16 cellular contexts compared by ENCODE assay signal in the genomic region with DNA sequence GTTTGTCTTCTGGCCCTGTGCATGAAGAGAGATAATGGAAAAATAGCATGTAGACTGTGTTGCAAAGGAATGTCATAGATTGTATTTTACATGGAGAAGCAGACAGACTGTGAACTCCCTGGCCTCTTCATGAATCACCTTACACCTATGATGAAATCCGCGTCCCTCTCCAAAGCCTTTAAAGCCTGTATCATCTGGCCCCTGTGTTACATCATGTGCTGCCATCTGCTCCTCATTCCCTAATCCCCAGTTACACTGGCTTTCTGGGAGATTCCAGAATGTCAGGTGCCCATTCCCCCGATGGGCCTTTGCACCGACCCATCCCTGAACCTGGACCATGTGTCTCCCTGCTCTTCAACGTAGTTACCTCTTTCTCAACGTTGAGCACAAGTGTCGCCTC.
DNase-seq lines count a peak whose midpoint lies in the region; ATAC-seq and TF ChIP-seq lines count a peak whose summit lies in the region.
"Had no signal": no experiment of that assay in that cellular context is flagged by ENCODE, and none has a peak within 500 bp of the region (broad histone marks: within the 10 kb centered on the region; RNA-seq: fewer than 3 reads in every experiment).

No MANE protein-coding gene starts in this region.

- H3K36me3 ChIP-seq in osteoblast (ENCODE audit: insufficient read depth, low read length) (no peaks in the 10 kb centered on the region), PC-3 (ENCODE audit: low read depth, low read length) (no peaks in the 10 kb centered on the region), MM.1S (replicated peaks; ENCODE audit: insufficient read depth, low read length) (no peaks in the 10 kb centered on the region)
- H3K36me3 ChIP-seq: tibial nerve had no signal

- H3K4me2 ChIP-seq in osteoblast (ENCODE audit: insufficient read depth, low read length) (no peak overlapping the region), PC-3 (ENCODE audit: low read length) (no peak overlapping the region), MM.1S (ENCODE audit: low read depth, low read length) (no peak overlapping the region)

- no TSS peak for BruUV-seq in PC-3 (replicated peaks; lab: Mats Ljungman, UMichigan)

- intact Hi-C loops in posterior vena cava (cut with DNase I) (no loop called here), PC-3 (cut with micrococcal nuclease) (no loop called here)

- H4K20me1 ChIP-seq in osteoblast (ENCODE audit: insufficient read depth, low read length) (no peaks in the 10 kb centered on the region), PC-3 (ENCODE audit: low read length) (no peaks in the 10 kb centered on the region), MM.1S (ENCODE audit: insufficient read depth, low read length) (no peaks in the 10 kb centered on the region)

- H3F3A ChIP-seq in PC-3 (ENCODE audit: low read length, unreplicated experiment) (no peaks in the 10 kb centered on the region), MM.1S (ENCODE audit: insufficient read depth, low read length) (no peaks in the 10 kb centered on the region)

- H3K9me3 ChIP-seq in osteoblast (ENCODE audit: low read depth, low read length) = no peaks in the 10 kb centered on the region
- H3K9me3 ChIP-seq in PC-3 (ENCODE audit: low read length) = no peaks in the 10 kb centered on the region
- H3K9me3 ChIP-seq in MM.1S (replicated peaks; ENCODE audit: insufficient read depth, low read length) = no peaks in the 10 kb centered on the region
- H3K9me3 ChIP-seq: tibial nerve had no signal

- peaks cover 37% of the 10 kb centered on the region for H3K4me1 ChIP-seq in osteoblast (ENCODE audit: insufficient read depth, low read length)
- H3K4me1 ChIP-seq in PC-3 (ENCODE audit: insufficient read depth, low read length) = peaks cover 20% of the 10 kb centered on the region
- H3K4me1 ChIP-seq in MM.1S (ENCODE audit: low read length) = no peaks in the 10 kb centered on the region

- no peak for ATAC-seq in PC-3
- ATAC-seq: natural killer cell treated with Interleukin-12 subunit alpha and Interleukin-12 subunit beta and Interleukin-15 and Interleukin-18, amount 100 ng/mL, for 72 hours; stimulated activated naive B cell treated with anti-CD40 and anti-IgM and Interleukin-4, amounts not matched to agents 10 μg/mL and 1 μg/mL and 100 μg/mL, for 72 hours had no signal

- POLR2A ChIA-PET in PC-3 (lab: Charles Lee; ENCODE audit: unreplicated experiment) = no interaction called here

- H2AFZ ChIP-seq in osteoblast (ENCODE audit: low read length) (peak overlapping the region; percentile 3), PC-3 (ENCODE audit: low read length) (no peak overlapping the region), MM.1S (ENCODE audit: low read length) (no peak overlapping the region)

- no peaks in the 10 kb centered on the region for H3K79me2 ChIP-seq in osteoblast (ENCODE audit: insufficient read depth, low read length)
- H3K79me2 ChIP-seq in PC-3 (ENCODE audit: low read length) = no peaks in the 10 kb centered on the region
- no peaks in the 10 kb centered on the region for H3K79me2 ChIP-seq in MM.1S (ENCODE audit: low read length)

- H3K27me3 ChIP-seq in osteoblast (ENCODE audit: insufficient read depth, low read length) (no peaks in the 10 kb centered on the region), PC-3 (ENCODE audit: low read length) (no peaks in the 10 kb centered on the region), MM.1S (replicated peaks; ENCODE audit: insufficient read depth, low read length) (no peaks in the 10 kb centered on the region)
- H3K27me3 ChIP-seq: tibial nerve had no signal

- no peaks in the 10 kb centered on the region for H3K9me2 ChIP-seq in PC-3 (replicated peaks; ENCODE audit: low read length)
- no peaks in the 10 kb centered on the region for H3K9me2 ChIP-seq in MM.1S (replicated peaks; ENCODE audit: insufficient read depth, low read length)

- H3K27ac ChIP-seq in osteoblast (ENCODE audit: low read depth, low read length) (peak overlapping the region; percentile 27), PC-3 (ENCODE audit: low read length) (no peak overlapping the region), MM.1S (ENCODE audit: low read length) (no peak overlapping the region)

- DNase-seq in AG10803 (ENCODE audit: low read depth) (peak; percentile 21), NCI-H524 treated with DMSO at 0.1 percent for 48 hours (lab: John Stamatoyannopoulos, UW) (peak; percentile 95), fibroblast of mammary gland (ENCODE audit: low read depth) (peak; percentile 90), osteoblast (ENCODE audit: insufficient read length, low spot score, missing footprints) (no peak), posterior vena cava (ENCODE audit: low spot score) (no peak), PC-3 (no peak), MM.1S (no peak), activated gamma-delta T cell (lab: John Stamatoyannopoulos, UW) (no peak)
- DNase-seq: activated CD4-positive, alpha-beta T cell treated with anti-CD3 and anti-CD28 coated beads, Interleukin-2, amount 50 U/mL, for 1 hour; activated naive CD4-positive, alpha-beta T cell treated with anti-CD3 and anti-CD28 coated beads, Interleukin-2, amount 10 ng/mL, durations not matched to agents 7 days and 5 days; CD4-positive, CD25-positive, alpha-beta regulatory T cell; glutamatergic neuron; NCI-H1436 treated with DMSO at 0.1 percent for 48 hours; stimulated activated naive B cell treated with anti-CD40 and anti-IgM and Interleukin-4, amounts not matched to agents 10 μg/mL and 1 μg/mL and 100 μg/mL, for 72 hours had no signal

- CTCF ChIA-PET in PC-3 (lab: Charles Lee) = no interaction called here

- TF ChIP-seq CTCF in AG10803 (conservative IDR thresholded peaks at IDR 0.05; ENCODE audit: low read length) = no peak
- no peak for TF ChIP-seq CTCF in fibroblast of mammary gland (conservative IDR thresholded peaks at IDR 0.05; ENCODE audit: control insufficient read depth, insufficient read depth, low read depth, low read length)
- no peak for TF ChIP-seq CTCF in osteoblast (IDR thresholded peaks at IDR 0.05; ENCODE audit: extremely low read depth, low read depth, low read length)
- no peak for TF ChIP-seq CTCF in PC-3 (conservative IDR thresholded peaks at IDR 0.05; ENCODE audit: low read depth, low read length)
- no peak for TF ChIP-seq CTCF in MM.1S (IDR thresholded peaks at IDR 0.05; ENCODE audit: low read length)

- H3K4me3 ChIP-seq in AG10803 (ENCODE audit: low read length) (no peak overlapping the region), fibroblast of mammary gland (ENCODE audit: control insufficient read depth, low read depth, low read length) (no peak overlapping the region), osteoblast (ENCODE audit: insufficient read depth, low read length) (no peak overlapping the region), PC-3 (ENCODE audit: low read length) (no peak overlapping the region), MM.1S (ENCODE audit: low read length) (no peak overlapping the region)
- H3K4me3 ChIP-seq: tibial nerve had no signal

- H3K9ac ChIP-seq in PC-3 (ENCODE audit: low read length) (no peak overlapping the region), MM.1S (ENCODE audit: low read length) (no peak overlapping the region)

Comparison
In these comparisons a context has a peak if more than half of its experiments do, and no peak if none do; other contexts are left out.
1. DNase-seq: peak in AG10803 (single experiment), NCI-H524 treated with DMSO at 0.1 percent for 48 hours (single experiment) and fibroblast of mammary gland (single experiment); none in osteoblast (single experiment), posterior vena cava (single experiment), PC-3 (single experiment), MM.1S (single experiment) and activated gamma-delta T cell (single experiment).